Comparison of ENCODE assay signal across 1 cellular context in the genomic region with DNA sequence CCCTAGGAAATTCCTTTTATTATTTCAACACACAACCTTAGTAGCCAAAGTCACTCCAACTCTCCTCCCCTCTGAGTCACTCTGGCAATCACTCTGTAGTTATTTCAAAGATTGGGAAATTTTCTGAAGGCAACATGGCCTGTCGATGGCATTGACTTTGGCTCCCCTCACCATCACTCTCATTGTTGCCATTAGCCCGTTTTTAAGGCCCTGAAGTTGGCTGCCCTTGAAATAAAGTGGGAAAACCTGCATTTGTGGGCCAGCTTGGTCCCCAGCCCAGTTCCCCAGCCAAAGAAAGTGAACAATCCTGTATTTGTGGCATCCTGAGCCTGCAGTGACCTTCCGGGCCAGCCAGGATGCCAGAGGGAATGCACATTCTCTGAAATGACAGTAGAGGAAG.
TF ChIP-seq lines count a peak whose summit lies in the region.

No MANE protein-coding gene starts in this region.

TF ChIP-seq in HepG2, 621 proteins besides CTCF, POLR2A, EP300 and RAD21 (continued from another document):
- TF ChIP-seq ZNF790 (CRISPR knock-in tag; IDR thresholded peaks at IDR 0.05; ENCODE audit: borderline replicate concordance), result no peak
- TF ChIP-seq, protein P1, sequence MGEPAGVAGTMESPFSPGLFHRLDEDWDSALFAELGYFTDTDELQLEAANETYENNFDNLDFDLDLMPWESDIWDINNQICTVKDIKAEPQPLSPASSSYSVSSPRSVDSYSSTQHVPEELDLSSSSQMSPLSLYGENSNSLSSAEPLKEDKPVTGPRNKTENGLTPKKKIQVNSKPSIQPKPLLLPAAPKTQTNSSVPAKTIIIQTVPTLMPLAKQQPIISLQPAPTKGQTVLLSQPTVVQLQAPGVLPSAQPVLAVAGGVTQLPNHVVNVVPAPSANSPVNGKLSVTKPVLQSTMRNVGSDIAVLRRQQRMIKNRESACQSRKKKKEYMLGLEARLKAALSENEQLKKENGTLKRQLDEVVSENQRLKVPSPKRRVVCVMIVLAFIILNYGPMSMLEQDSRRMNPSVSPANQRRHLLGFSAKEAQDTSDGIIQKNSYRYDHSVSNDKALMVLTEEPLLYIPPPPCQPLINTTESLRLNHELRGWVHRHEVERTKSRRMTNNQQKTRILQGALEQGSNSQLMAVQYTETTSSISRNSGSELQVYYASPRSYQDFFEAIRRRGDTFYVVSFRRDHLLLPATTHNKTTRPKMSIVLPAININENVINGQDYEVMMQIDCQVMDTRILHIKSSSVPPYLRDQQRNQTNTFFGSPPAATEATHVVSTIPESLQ (CRISPR knock-in tag; conservative IDR thresholded peaks at IDR 0.05), result no peak
- TF ChIP-seq SP140L (CRISPR knock-in tag; IDR thresholded peaks at IDR 0.05; ENCODE audit: borderline replicate concordance), result no peak
- TF ChIP-seq ZNF792 (CRISPR knock-in tag; IDR thresholded peaks at IDR 0.05), result no peak
- TF ChIP-seq, protein P2, sequence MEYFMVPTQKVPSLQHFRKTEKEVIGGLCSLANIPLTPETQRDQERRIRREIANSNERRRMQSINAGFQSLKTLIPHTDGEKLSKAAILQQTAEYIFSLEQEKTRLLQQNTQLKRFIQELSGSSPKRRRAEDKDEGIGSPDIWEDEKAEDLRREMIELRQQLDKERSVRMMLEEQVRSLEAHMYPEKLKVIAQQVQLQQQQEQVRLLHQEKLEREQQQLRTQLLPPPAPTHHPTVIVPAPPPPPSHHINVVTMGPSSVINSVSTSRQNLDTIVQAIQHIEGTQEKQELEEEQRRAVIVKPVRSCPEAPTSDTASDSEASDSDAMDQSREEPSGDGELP (IDR thresholded peaks at IDR 0.05; ENCODE audit: borderline replicate concordance, low read depth), result no peak
- no peak for TF ChIP-seq ZBTB3 (CRISPR knock-in tag; IDR thresholded peaks at IDR 0.05; ENCODE audit: borderline replicate concordance, low read depth)
- TF ChIP-seq NR3C1 (CRISPR knock-in tag; IDR thresholded peaks at IDR 0.05), result no peak
- TF ChIP-seq, protein P3, sequence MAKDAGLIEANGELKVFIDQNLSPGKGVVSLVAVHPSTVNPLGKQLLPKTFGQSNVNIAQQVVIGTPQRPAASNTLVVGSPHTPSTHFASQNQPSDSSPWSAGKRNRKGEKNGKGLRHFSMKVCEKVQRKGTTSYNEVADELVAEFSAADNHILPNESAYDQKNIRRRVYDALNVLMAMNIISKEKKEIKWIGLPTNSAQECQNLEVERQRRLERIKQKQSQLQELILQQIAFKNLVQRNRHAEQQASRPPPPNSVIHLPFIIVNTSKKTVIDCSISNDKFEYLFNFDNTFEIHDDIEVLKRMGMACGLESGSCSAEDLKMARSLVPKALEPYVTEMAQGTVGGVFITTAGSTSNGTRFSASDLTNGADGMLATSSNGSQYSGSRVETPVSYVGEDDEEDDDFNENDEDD (CRISPR knock-in tag; IDR thresholded peaks at IDR 0.05; ENCODE audit: borderline replicate concordance), result no peak
- TF ChIP-seq ZMAT5 (CRISPR knock-in tag; IDR thresholded peaks at IDR 0.05; ENCODE audit: borderline replicate concordance, low read depth), result no peak
- TF ChIP-seq, protein P4, sequence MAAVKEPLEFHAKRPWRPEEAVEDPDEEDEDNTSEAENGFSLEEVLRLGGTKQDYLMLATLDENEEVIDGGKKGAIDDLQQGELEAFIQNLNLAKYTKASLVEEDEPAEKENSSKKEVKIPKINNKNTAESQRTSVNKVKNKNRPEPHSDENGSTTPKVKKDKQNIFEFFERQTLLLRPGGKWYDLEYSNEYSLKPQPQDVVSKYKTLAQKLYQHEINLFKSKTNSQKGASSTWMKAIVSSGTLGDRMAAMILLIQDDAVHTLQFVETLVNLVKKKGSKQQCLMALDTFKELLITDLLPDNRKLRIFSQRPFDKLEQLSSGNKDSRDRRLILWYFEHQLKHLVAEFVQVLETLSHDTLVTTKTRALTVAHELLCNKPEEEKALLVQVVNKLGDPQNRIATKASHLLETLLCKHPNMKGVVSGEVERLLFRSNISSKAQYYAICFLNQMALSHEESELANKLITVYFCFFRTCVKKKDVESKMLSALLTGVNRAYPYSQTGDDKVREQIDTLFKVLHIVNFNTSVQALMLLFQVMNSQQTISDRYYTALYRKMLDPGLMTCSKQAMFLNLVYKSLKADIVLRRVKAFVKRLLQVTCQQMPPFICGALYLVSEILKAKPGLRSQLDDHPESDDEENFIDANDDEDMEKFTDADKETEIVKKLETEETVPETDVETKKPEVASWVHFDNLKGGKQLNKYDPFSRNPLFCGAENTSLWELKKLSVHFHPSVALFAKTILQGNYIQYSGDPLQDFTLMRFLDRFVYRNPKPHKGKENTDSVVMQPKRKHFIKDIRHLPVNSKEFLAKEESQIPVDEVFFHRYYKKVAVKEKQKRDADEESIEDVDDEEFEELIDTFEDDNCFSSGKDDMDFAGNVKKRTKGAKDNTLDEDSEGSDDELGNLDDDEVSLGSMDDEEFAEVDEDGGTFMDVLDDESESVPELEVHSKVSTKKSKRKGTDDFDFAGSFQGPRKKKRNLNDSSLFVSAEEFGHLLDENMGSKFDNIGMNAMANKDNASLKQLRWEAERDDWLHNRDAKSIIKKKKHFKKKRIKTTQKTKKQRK (IDR thresholded peaks at IDR 0.05; ENCODE audit: low read length), result no peak
- TF ChIP-seq, protein P5, sequence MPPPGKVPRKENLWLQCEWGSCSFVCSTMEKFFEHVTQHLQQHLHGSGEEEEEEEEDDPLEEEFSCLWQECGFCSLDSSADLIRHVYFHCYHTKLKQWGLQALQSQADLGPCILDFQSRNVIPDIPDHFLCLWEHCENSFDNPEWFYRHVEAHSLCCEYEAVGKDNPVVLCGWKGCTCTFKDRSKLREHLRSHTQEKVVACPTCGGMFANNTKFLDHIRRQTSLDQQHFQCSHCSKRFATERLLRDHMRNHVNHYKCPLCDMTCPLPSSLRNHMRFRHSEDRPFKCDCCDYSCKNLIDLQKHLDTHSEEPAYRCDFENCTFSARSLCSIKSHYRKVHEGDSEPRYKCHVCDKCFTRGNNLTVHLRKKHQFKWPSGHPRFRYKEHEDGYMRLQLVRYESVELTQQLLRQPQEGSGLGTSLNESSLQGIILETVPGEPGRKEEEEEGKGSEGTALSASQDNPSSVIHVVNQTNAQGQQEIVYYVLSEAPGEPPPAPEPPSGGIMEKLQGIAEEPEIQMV (CRISPR knock-in tag; IDR thresholded peaks at IDR 0.05; ENCODE audit: low read depth), result no peak
- TF ChIP-seq IRX3 (CRISPR knock-in tag; IDR thresholded peaks at IDR 0.05; ENCODE audit: borderline replicate concordance, low read depth), result no peak
- TF ChIP-seq, protein P6, sequence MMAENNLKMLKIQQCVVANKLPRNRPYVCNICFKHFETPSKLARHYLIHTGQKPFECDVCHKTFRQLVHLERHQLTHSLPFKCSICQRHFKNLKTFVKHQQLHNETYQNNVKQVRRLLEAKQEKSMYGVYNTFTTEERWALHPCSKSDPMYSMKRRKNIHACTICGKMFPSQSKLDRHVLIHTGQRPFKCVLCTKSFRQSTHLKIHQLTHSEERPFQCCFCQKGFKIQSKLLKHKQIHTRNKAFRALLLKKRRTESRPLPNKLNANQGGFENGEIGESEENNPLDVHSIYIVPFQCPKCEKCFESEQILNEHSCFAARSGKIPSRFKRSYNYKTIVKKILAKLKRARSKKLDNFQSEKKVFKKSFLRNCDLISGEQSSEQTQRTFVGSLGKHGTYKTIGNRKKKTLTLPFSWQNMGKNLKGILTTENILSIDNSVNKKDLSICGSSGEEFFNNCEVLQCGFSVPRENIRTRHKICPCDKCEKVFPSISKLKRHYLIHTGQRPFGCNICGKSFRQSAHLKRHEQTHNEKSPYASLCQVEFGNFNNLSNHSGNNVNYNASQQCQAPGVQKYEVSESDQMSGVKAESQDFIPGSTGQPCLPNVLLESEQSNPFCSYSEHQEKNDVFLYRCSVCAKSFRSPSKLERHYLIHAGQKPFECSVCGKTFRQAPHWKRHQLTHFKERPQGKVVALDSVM (CRISPR knock-in tag; IDR thresholded peaks at IDR 0.05), result no peak
- no peak for TF ChIP-seq ZBTB7B (CRISPR knock-in tag; IDR thresholded peaks at IDR 0.05)
- no peak for TF ChIP-seq PHF20 (CRISPR knock-in tag; IDR thresholded peaks at IDR 0.05)
- TF ChIP-seq ONECUT2 (CRISPR knock-in tag; IDR thresholded peaks at IDR 0.05), result no peak
- TF ChIP-seq BRD4 (CRISPR knock-in tag; IDR thresholded peaks at IDR 0.05), result no peak
- no peak for TF ChIP-seq ZFP1 (CRISPR knock-in tag; IDR thresholded peaks at IDR 0.05)
- TF ChIP-seq MYNN (CRISPR knock-in tag; IDR thresholded peaks at IDR 0.05; ENCODE audit: low read depth), result no peak
TF ChIP-seq in HepG2: peak in this region for 0.
